ENCODE assay signal across 33 cellular contexts in the genomic region with DNA sequence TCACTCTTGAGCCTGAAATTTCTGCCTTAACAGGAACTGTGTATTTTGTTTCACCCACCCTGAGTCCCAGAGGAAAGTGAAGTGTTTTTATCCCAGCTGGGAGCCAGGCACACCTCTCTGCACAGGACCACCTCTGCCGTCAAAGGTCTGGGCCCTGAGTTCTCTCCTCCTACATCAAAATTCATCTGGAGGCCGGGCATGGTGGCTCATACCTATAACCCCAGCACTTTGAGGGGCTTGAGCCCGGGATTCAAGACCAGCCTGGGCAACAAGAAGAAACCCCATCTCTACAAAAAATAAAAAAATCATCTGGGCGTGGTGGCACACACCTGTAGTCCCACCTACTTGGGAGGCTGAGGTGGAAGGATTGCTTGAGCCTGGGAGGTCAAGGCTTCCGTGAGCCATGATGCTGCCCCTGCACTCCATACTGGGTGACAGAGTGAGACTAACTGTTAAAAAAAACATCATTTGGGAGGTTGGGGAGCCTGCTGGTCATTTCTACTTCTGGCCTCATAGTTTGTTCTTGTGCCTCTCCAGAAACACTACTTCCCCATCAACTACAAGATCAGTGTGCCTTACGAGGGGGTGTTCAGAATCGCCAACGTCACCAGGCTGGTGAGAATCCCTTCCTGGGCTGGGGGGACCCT. TPM values are rescaled to one million over a fixed set of nuclear protein-coding genes. Genes with fewer than 3 reads are reported as not detected.
"Had no signal": no experiment of that assay in that cellular context is flagged by ENCODE, and none has a peak within 500 bp of the region (broad histone marks: within the 10 kb centered on the region; RNA-seq: fewer than 3 reads in every experiment).

No MANE protein-coding gene starts in this region.

- H3K9me3 Mint-ChIP-seq: activated CD4-positive, alpha-beta memory T cell treated with anti-CD3 and anti-CD28 coated beads for 36 hours; activated CD4-positive, alpha-beta T cell treated with anti-CD3 and anti-CD28 coated beads, Interleukin-2, amount 10 ng/mL, durations not matched to agents 24 days and 14 days; activated naive CD4-positive, alpha-beta T cell treated with anti-CD3 and anti-CD28 coated beads, Interleukin-2, amount 10 ng/mL, durations not matched to agents 7 days and 5 days; activated naive CD4-positive, alpha-beta T cell treated with anti-CD3 and anti-CD28 coated beads, Interleukin-2, amount 50 U/mL, for 72 hours; activated naive CD8-positive, alpha-beta T cell treated with anti-CD3 and anti-CD28 coated beads, Interleukin-2, amount 10 ng/mL, durations not matched to agents 7 days and 5 days; activated T-helper 1 cell treated with anti-CD3 and anti-CD28 coated beads, Interleukin-12 subunit alpha, Interleukin-12 subunit beta, Interleukin-2, Interleukin-4 antibody, amounts not matched to agents 30 ng/mL and 10 ng/mL and 1 ng/mL, durations not matched to agents 14 hours and 24 hours and 36 hours had no signal

- H3K27ac Mint-ChIP-seq: activated CD4-positive, alpha-beta memory T cell treated with anti-CD3 and anti-CD28 coated beads for 36 hours; activated CD4-positive, alpha-beta T cell treated with anti-CD3 and anti-CD28 coated beads for 36 hours; activated CD4-positive, alpha-beta T cell treated with anti-CD3 and anti-CD28 coated beads, Interleukin-2, amount 10 ng/mL, durations not matched to agents 24 days and 14 days; activated CD8-positive, alpha-beta memory T cell treated with anti-CD3 and anti-CD28 coated beads, Interleukin-2, amount 10 ng/mL, durations not matched to agents 7 days and 5 days; activated CD8-positive, alpha-beta T cell treated with anti-CD3 and anti-CD28 coated beads, Interleukin-2, amount 10 ng/mL, durations not matched to agents 7 days and 5 days; activated naive CD4-positive, alpha-beta T cell treated with anti-CD3 and anti-CD28 coated beads, Interleukin-2, amount 10 ng/mL, durations not matched to agents 7 days and 5 days; activated naive CD8-positive, alpha-beta T cell treated with anti-CD3 and anti-CD28 coated beads, Interleukin-2, amount 10 ng/mL, durations not matched to agents 7 days and 5 days; activated T-helper 1 cell treated with anti-CD3 and anti-CD28 coated beads, Interleukin-12 subunit alpha, Interleukin-12 subunit beta, Interleukin-2, Interleukin-4 antibody, amounts not matched to agents 30 ng/mL and 10 ng/mL and 1 ng/mL, durations not matched to agents 14 hours and 24 hours and 36 hours; brain had no signal

- H3K36me3 Mint-ChIP-seq: activated CD4-positive, alpha-beta memory T cell treated with anti-CD3 and anti-CD28 coated beads for 36 hours; activated CD8-positive, alpha-beta memory T cell treated with anti-CD3 and anti-CD28 coated beads, Interleukin-2, amount 10 ng/mL, durations not matched to agents 7 days and 5 days; activated naive CD4-positive, alpha-beta T cell treated with anti-CD3 and anti-CD28 coated beads, Interleukin-2, amount 10 ng/mL, durations not matched to agents 7 days and 5 days; activated naive CD4-positive, alpha-beta T cell treated with anti-CD3 and anti-CD28 coated beads, Interleukin-2, amount 50 U/mL, for 72 hours; activated naive CD8-positive, alpha-beta T cell treated with anti-CD3 and anti-CD28 coated beads, Interleukin-2, amount 10 ng/mL, durations not matched to agents 7 days and 5 days; brain had no signal

- H3K27me3 ChIP-seq: ascending aorta, breast epithelium, cardiac muscle cell, colonic mucosa, esophagus squamous epithelium, gastroesophageal sphincter had no signal

- H3K27ac ChIP-seq: ascending aorta, breast epithelium, cardiac muscle cell, colonic mucosa, epithelial cell of prostate, esophagus squamous epithelium, gastroesophageal sphincter had no signal

- H3K9me3 ChIP-seq: ascending aorta, breast epithelium, colonic mucosa, esophagus squamous epithelium, gastroesophageal sphincter had no signal

- DNase-seq: activated CD4-positive, alpha-beta memory T cell treated with anti-CD3 and anti-CD28 coated beads for 36 hours; activated CD4-positive, alpha-beta T cell treated with anti-CD3 and anti-CD28 coated beads for 36 hours; activated CD4-positive, alpha-beta T cell treated with anti-CD3 and anti-CD28 coated beads, Interleukin-2, amount 10 ng/mL, durations not matched to agents 24 days and 14 days; activated CD4-positive, CD25-positive, alpha-beta regulatory T cell; activated CD4-positive, CD25-positive, alpha-beta regulatory T cell treated with anti-CD3 and anti-CD28 coated beads, Interleukin-2, amount 50 U/mL, for 72 hours; activated CD8-positive, alpha-beta memory T cell treated with anti-CD3 and anti-CD28 coated beads, Interleukin-2, amount 10 ng/mL, durations not matched to agents 7 days and 5 days; activated CD8-positive, alpha-beta memory T cell treated with anti-CD3 and anti-CD28 coated beads, Interleukin-2, amount 50 U/mL, for 4 hours; activated CD8-positive, alpha-beta T cell treated with anti-CD3 and anti-CD28 coated beads, Interleukin-2, amount 10 ng/mL, durations not matched to agents 7 days and 5 days; activated gamma-delta T cell; activated naive CD4-positive, alpha-beta T cell; activated naive CD4-positive, alpha-beta T cell treated with anti-CD3 and anti-CD28 coated beads, Interleukin-2, amount 10 ng/mL, durations not matched to agents 7 days and 5 days; activated naive CD8-positive, alpha-beta T cell treated with anti-CD3 and anti-CD28 coated beads, Interleukin-2, amount 10 ng/mL, durations not matched to agents 7 days and 5 days; activated T-cell treated with anti-CD3 and anti-CD28 coated beads, Interleukin-2, amount 50 U/mL, for 1 hour; activated T-cell treated with anti-CD3 and anti-CD28 coated beads, Interleukin-2, amount 50 U/mL, for 48 hours; central memory CD4-positive, alpha-beta T cell; cerebellar nuclear complex; colonic mucosa; effector CD8-positive, alpha-beta T cell; esophagus squamous epithelium; foreskin melanocyte; T-helper 2 cell had no signal

- FAIRE-seq: endometrium, endothelial cell of umbilical vein had no signal

- H3K36me3 ChIP-seq: breast epithelium, cardiac muscle cell, colonic mucosa, gastroesophageal sphincter had no signal

- H3K4me3 ChIP-seq: ascending aorta, breast epithelium, cardiac muscle cell, colonic mucosa, esophagus squamous epithelium, gastroesophageal sphincter had no signal

- ATAC-seq: activated CD4-positive, alpha-beta T cell treated with anti-CD3 and anti-CD28 coated beads for 36 hours; activated CD8-positive, alpha-beta memory T cell treated with anti-CD3 and anti-CD28 coated beads, Interleukin-2, amount 10 ng/mL, durations not matched to agents 7 days and 5 days; activated CD8-positive, alpha-beta T cell treated with anti-CD3 and anti-CD28 coated beads, Interleukin-2, amount 10 ng/mL, durations not matched to agents 7 days and 5 days; activated naive CD4-positive, alpha-beta T cell treated with anti-CD3 and anti-CD28 coated beads, Interleukin-2, amount 50 U/mL, for 72 hours; gastroesophageal sphincter had no signal

- H3K27me3 Mint-ChIP-seq: activated CD4-positive, alpha-beta T cell treated with anti-CD3 and anti-CD28 coated beads for 36 hours; activated CD4-positive, alpha-beta T cell treated with anti-CD3 and anti-CD28 coated beads, Interleukin-2, amount 10 ng/mL, durations not matched to agents 24 days and 14 days; activated CD8-positive, alpha-beta memory T cell treated with anti-CD3 and anti-CD28 coated beads, Interleukin-2, amount 10 ng/mL, durations not matched to agents 7 days and 5 days; brain had no signal

- H3K4me3 Mint-ChIP-seq: activated CD4-positive, alpha-beta memory T cell treated with anti-CD3 and anti-CD28 coated beads for 36 hours; activated CD4-positive, alpha-beta T cell treated with anti-CD3 and anti-CD28 coated beads for 36 hours; activated CD4-positive, alpha-beta T cell treated with anti-CD3 and anti-CD28 coated beads, Interleukin-2, amount 10 ng/mL, durations not matched to agents 24 days and 14 days; activated CD8-positive, alpha-beta memory T cell treated with anti-CD3 and anti-CD28 coated beads, Interleukin-2, amount 10 ng/mL, durations not matched to agents 7 days and 5 days; activated CD8-positive, alpha-beta T cell treated with anti-CD3 and anti-CD28 coated beads, Interleukin-2, amount 10 ng/mL, durations not matched to agents 7 days and 5 days; activated naive CD4-positive, alpha-beta T cell treated with anti-CD3 and anti-CD28 coated beads, Interleukin-2, amount 10 ng/mL, durations not matched to agents 7 days and 5 days; activated naive CD8-positive, alpha-beta T cell treated with anti-CD3 and anti-CD28 coated beads, Interleukin-2, amount 10 ng/mL, durations not matched to agents 7 days and 5 days; activated T-helper 1 cell treated with anti-CD3 and anti-CD28 coated beads, Interleukin-12 subunit alpha, Interleukin-12 subunit beta, Interleukin-2, Interleukin-4 antibody, amounts not matched to agents 30 ng/mL and 10 ng/mL and 1 ng/mL, durations not matched to agents 14 hours and 24 hours and 36 hours; brain had no signal

RNA-seq across cellular contexts. Expression of gene IL34, which starts 9.8 kb away (rescaled TPM):
- total RNA-seq: activated CD4-positive, alpha-beta memory T cell treated with anti-CD3 and anti-CD28 coated beads for 36 hours; activated CD4-positive, alpha-beta T cell treated with anti-CD3 and anti-CD28 coated beads for 36 hours; activated CD8-positive, alpha-beta memory T cell treated with anti-CD3 and anti-CD28 coated beads for 36 hours; activated CD8-positive, alpha-beta memory T cell treated with anti-CD3 and anti-CD28 coated beads, Interleukin-2, amount 10 ng/mL, durations not matched to agents 7 days and 5 days; activated naive CD4-positive, alpha-beta T cell treated with anti-CD3 and anti-CD28 coated beads, Interleukin-2, amount 50 U/mL, for 72 hours; activated T-helper 1 cell treated with anti-CD3 and anti-CD28 coated beads, Interleukin-12 subunit alpha, Interleukin-12 subunit beta, Interleukin-2, Interleukin-4 antibody, amounts not matched to agents 30 ng/mL and 10 ng/mL and 1 ng/mL, durations not matched to agents 14 hours and 24 hours and 36 hours; cardiac muscle cell; T-helper 1 cell treated with Interleukin-12 subunit alpha and Interleukin-12 subunit beta and Interleukin-4 antibody, amounts not matched to agents 30 ng/mL and 1 ng/mL, for 36 hours had no signal
- polyA plus RNA-seq: cardiac muscle cell had no signal
